ENCODE assay signal across 8 cellular contexts in genomic region chr9:93826905-93827544, GRCh38.
DNase-seq lines count a peak whose midpoint lies in the region; ATAC-seq and TF ChIP-seq lines count a peak whose summit lies in the region.

No MANE protein-coding gene starts in this region.

- dilution Hi-C loops in IMR-90 (cut with HindIII; ENCODE audit: low sequenced_read_pairs, unreplicated experiment), result no loop called here

- H3K36me3 ChIP-seq in IMR-90 (ENCODE audit: control insufficient read depth, insufficient read depth, low read length), result no peaks in the 10 kb centered on the region

- no peak overlapping the region for H3K4me2 ChIP-seq in IMR-90 (ENCODE audit: low read depth, low read length)

- ATAC-seq in IMR-90 (ENCODE audit: low read depth) (no peak; the same call in 1 of the 2 replicates), GM21447 (IDR thresholded peaks at IDR 0.05; ENCODE audit: unreplicated experiment) (no peak), GM18867 (IDR thresholded peaks at IDR 0.05; ENCODE audit: unreplicated experiment) (no peak)
- ATAC-seq in naive thymus-derived CD8-positive, alpha-beta T cell, result peak; percentile 17 to 44

- peak overlapping the region in 1 of 10 donors; percentile 75 for H3K27ac Mint-ChIP-seq in naive thymus-derived CD8-positive, alpha-beta T cell
- H3K27ac Mint-ChIP-seq in progenitor cell of endocrine pancreas, result no peak overlapping the region

- H4K20me1 ChIP-seq in IMR-90 (ENCODE audit: insufficient read depth, low read length), result no peaks in the 10 kb centered on the region

- no peak overlapping the region for H3K9ac ChIP-seq in IMR-90 (ENCODE audit: low read depth, low read length)

- no peaks in the 10 kb centered on the region for H3K9me1 ChIP-seq in IMR-90 (ENCODE audit: insufficient read depth, low read length)

- TF ChIP-seq CTCF in IMR-90 (conservative IDR thresholded peaks at IDR 0.05; ENCODE audit: low read depth, low read length), result no peak
- no peak for TF ChIP-seq CTCF in progenitor cell of endocrine pancreas (IDR thresholded peaks at IDR 0.05; ENCODE audit: unreplicated experiment)

- intact Hi-C loops in IMR-90 (cut with micrococcal nuclease), result loop anchor here (5.0 kb wide), 2 partner anchors 135 to 175 kb away; no protein-coding TSS in a partner anchor

- no peak overlapping the region for H3K18ac ChIP-seq in IMR-90 (ENCODE audit: low read depth, low read length)

- CTCF ChIA-PET in IMR-90 (lab: Yijun Ruan, JAX), result interaction anchor here (0.7 to 1.0 kb wide), 2 partner anchors 11 to 27 kb away, joined by 3 to 6 read pairs; no protein-coding TSS in a partner anchor

- peaks cover 6 to 17% (median 8%) of the 10 kb centered on the region in 4 donors for H3K4me1 Mint-ChIP-seq in naive thymus-derived CD8-positive, alpha-beta T cell
- peaks cover 4% of the 10 kb centered on the region for H3K4me1 Mint-ChIP-seq in progenitor cell of endocrine pancreas (ENCODE audit: low read depth)

- peaks cover 9% of the 10 kb centered on the region; the same call in 1 of the 2 replicates for H3K27me3 ChIP-seq in IMR-90 (ENCODE audit: control insufficient read depth, insufficient read depth, low read length)

- no peak overlapping the region for H2BK120ac ChIP-seq in IMR-90 (ENCODE audit: low read depth, low read length)

- no peak overlapping the region for H3K4me3 ChIP-seq in IMR-90 (ENCODE audit: insufficient read depth, low read depth, low read length)

- 24% methylated on average over 9 of the region's 20 CpGs; no CpG with 5 or more reads in 1 of the 2 experiments for WGBS in IMR-90 (ENCODE audit: extremely low coverage in 2 of 2, insufficient read length in 1 of 2), 2 experiments

- H2BK15ac ChIP-seq in IMR-90 (ENCODE audit: low read depth, low read length), result no peak overlapping the region

- no peak overlapping the region for H4K5ac ChIP-seq in IMR-90 (ENCODE audit: low read depth, low read length)

- TF ChIP-seq POLR2A in IMR-90 (IDR thresholded peaks at IDR 0.05; ENCODE audit: low read depth, low read length), result no peak

- BruUV-seq in IMR-90 (replicated peaks; lab: Mats Ljungman, UMichigan), result no TSS peak

- no peak overlapping the region for H3K56ac ChIP-seq in IMR-90 (ENCODE audit: extremely low read depth, insufficient read depth, low read length)

- no peak overlapping the region for H3K4ac ChIP-seq in IMR-90 (ENCODE audit: low read depth, low read length)

- no peak for TF ChIP-seq RAD21 in IMR-90 (IDR thresholded peaks at IDR 0.05; ENCODE audit: low read length)

- H2AFZ ChIP-seq in IMR-90 (replicated peaks; ENCODE audit: low read length, poor library complexity), result peak overlapping the region; percentile 93

- H3K27me3 Mint-ChIP-seq in naive thymus-derived CD8-positive, alpha-beta T cell, result peaks cover 18 to 95% (median 55%) of the 10 kb centered on the region in 5 donors
- H3K27me3 Mint-ChIP-seq in progenitor cell of endocrine pancreas, result peaks cover 29% of the 10 kb centered on the region

- no peaks in the 10 kb centered on the region for H3K9me3 ChIP-seq in IMR-90 (ENCODE audit: control insufficient read depth, insufficient read depth, low read length)

- peak overlapping the region in 8 of 10 donors; percentile 36 to 64 (median 56) for H3K4me3 Mint-ChIP-seq in naive thymus-derived CD8-positive, alpha-beta T cell
- H3K4me3 Mint-ChIP-seq in progenitor cell of endocrine pancreas (ENCODE audit: low read depth), result no peak overlapping the region

- in situ Hi-C loops in IMR-90 (cut with MboI; ENCODE audit: low sequenced_read_pairs), result no loop called here

- no peak overlapping the region for H2BK5ac ChIP-seq in IMR-90 (ENCODE audit: low read depth, low read length, poor library complexity, severe bottlenecking)

- no peak overlapping the region for H4K8ac ChIP-seq in IMR-90 (ENCODE audit: low read depth in 2 of 2, low read length in 2 of 2)

- no peak overlapping the region for H2AK9ac ChIP-seq in IMR-90 (replicated peaks; ENCODE audit: low read depth, low read length, poor library complexity)

- no peak overlapping the region for H2BK20ac ChIP-seq in IMR-90 (ENCODE audit: low read depth, low read length)

- DNase-seq in GM03348 (ENCODE audit: low spot score) (peak; percentile 10), IMR-90 (no peak), ecto neural progenitor cell (ENCODE audit: low spot score) (peak; percentile 47), progenitor cell of endocrine pancreas (ENCODE audit: low spot score, unreplicated experiment) (no peak), NCI-H510A treated with DMSO at 0.1 percent for 48 hours (lab: John Stamatoyannopoulos, UW) (no peak)
- peak in 1 of 10 donors; percentile 6 for DNase-seq in naive thymus-derived CD8-positive, alpha-beta T cell

- peaks cover 0 to 2% (median 0%) of the 10 kb centered on the region in 3 donors for H3K36me3 Mint-ChIP-seq in naive thymus-derived CD8-positive, alpha-beta T cell
- H3K36me3 Mint-ChIP-seq in progenitor cell of endocrine pancreas (ENCODE audit: insufficient read depth), result no peaks in the 10 kb centered on the region

- no peaks in the 10 kb centered on the region for H3K79me1 ChIP-seq in IMR-90 (ENCODE audit: low read depth in 1 of 2, low read length in 2 of 2)

- no peak overlapping the region for H4K91ac ChIP-seq in IMR-90 (ENCODE audit: insufficient read depth, low read depth, low read length)

- no peak overlapping the region for H2AK5ac ChIP-seq in IMR-90 (ENCODE audit: low read depth, low read length)

- H3K4me1 ChIP-seq in IMR-90 (ENCODE audit: control insufficient read depth, insufficient read depth, low read length), result no peaks in the 10 kb centered on the region

- POLR2A ChIA-PET in IMR-90 (lab: Charles Lee; ENCODE audit: unreplicated experiment), result no interaction called here
- POLR2A ChIA-PET in naive thymus-derived CD8-positive, alpha-beta T cell (lab: Charles Lee), result no interaction called here

- H3K27ac ChIP-seq in IMR-90 (ENCODE audit: insufficient read depth, low read length), result no peak overlapping the region

- H3K9me3 Mint-ChIP-seq in naive thymus-derived CD8-positive, alpha-beta T cell, result peaks cover 0 to 5% (median 0%) of the 10 kb centered on the region in 9 donors
- H3K9me3 Mint-ChIP-seq in progenitor cell of endocrine pancreas (ENCODE audit: low read depth), result peaks cover 6% of the 10 kb centered on the region

- H3K23ac ChIP-seq in IMR-90 (ENCODE audit: low read depth, low read length), result no peak overlapping the region

- H3K14ac ChIP-seq in IMR-90 (replicated peaks; ENCODE audit: low read depth, low read length), result no peak overlapping the region

TF ChIP-seq in IMR-90, 13 proteins besides CTCF, POLR2A, EP300 and RAD21:
- TF ChIP-seq FOS (IDR thresholded peaks at IDR 0.05; ENCODE audit: low read depth, low read length) (no peak), CHD1 (IDR thresholded peaks at IDR 0.05; ENCODE audit: low read depth, low read length) (no peak), NFE2L2 (IDR thresholded peaks at IDR 0.05; ENCODE audit: low read depth, low read length) (no peak), BHLHE40 (IDR thresholded peaks at IDR 0.05; ENCODE audit: low read depth, low read length) (no peak), MAZ (IDR thresholded peaks at IDR 0.05; ENCODE audit: borderline replicate concordance, low read depth, low read length) (no peak), RFX5 (IDR thresholded peaks at IDR 0.05; ENCODE audit: low read depth, low read length) (no peak), RCOR1 (IDR thresholded peaks at IDR 0.05; ENCODE audit: insufficient replicate concordance, low read length) (no peak), MAFK (IDR thresholded peaks at IDR 0.05; ENCODE audit: low read depth, low read length) (no peak), MXI1 (IDR thresholded peaks at IDR 0.05; ENCODE audit: borderline replicate concordance, low read depth, low read length) (no peak), USF2 (IDR thresholded peaks at IDR 0.05; ENCODE audit: low read depth, low read length) (no peak), ELK1 (IDR thresholded peaks at IDR 0.05; ENCODE audit: borderline replicate concordance, low read depth, low read length) (no peak), CEBPB (IDR thresholded peaks at IDR 0.05; ENCODE audit: low read depth, low read length) (no peak), SMC3 (IDR thresholded peaks at IDR 0.05; ENCODE audit: low read depth, low read length) (no peak)

Comparison
In these comparisons a context has a peak if more than half of its experiments do, and no peak if none do; other contexts are left out.
1. DNase-seq: peak in GM03348 (single experiment) and ecto neural progenitor cell (single experiment); none in IMR-90 (single experiment), progenitor cell of endocrine pancreas (single experiment) and NCI-H510A treated with DMSO at 0.1 percent for 48 hours (single experiment).
2. ATAC-seq: peak in naive thymus-derived CD8-positive, alpha-beta T cell (2 of 2); none in IMR-90 (single experiment), GM21447 (single experiment) and GM18867 (single experiment).